14 cellular contexts compared by ENCODE assay signal in genomic region chr2:23616630-23617029, GRCh38.
A peak's percentile ranks its signal among the peaks of the same experiment; 100 is the strongest.
DNase-seq lines count a peak whose midpoint lies in the region; ATAC-seq and TF ChIP-seq lines count a peak whose summit lies in the region.
"Had no signal": no experiment of that assay in that cellular context is flagged by ENCODE, and none has a peak within 500 bp of the region (broad histone marks: within the 10 kb centered on the region; RNA-seq: fewer than 3 reads in every experiment).

No MANE protein-coding gene starts in this region.

- H3K79me2 ChIP-seq in hepatocyte: no peaks in the 10 kb centered on the region

- no peak overlapping the region for H3K9ac ChIP-seq in rectal smooth muscle tissue (ENCODE audit: low read length)

- no peak overlapping the region for H3K4me2 ChIP-seq in hepatocyte

- H3K36me3 ChIP-seq in SJCRH30 (no peaks in the 10 kb centered on the region; the same call in 1 of the 2 replicates), hepatocyte (replicated peaks; ENCODE audit: insufficient read depth, low read depth) (no peaks in the 10 kb centered on the region), rectal smooth muscle tissue (ENCODE audit: control insufficient read depth, insufficient read depth, low read length) (no peaks in the 10 kb centered on the region)
- H3K36me3 ChIP-seq: thyroid gland had no signal

- H3K27ac ChIP-seq in SJCRH30 (peak overlapping the region; percentile 86), hepatocyte (peak overlapping the region; percentile 88), rectal smooth muscle tissue (ENCODE audit: low read depth, low read length) (peak overlapping the region; percentile 96)

- in situ Hi-C loops in G401 (cut with HindIII; ENCODE audit: low sequenced_read_pairs): no loop called here

- 86% methylated on average over 15 of the region's 15 CpGs for WGBS in hepatocyte (ENCODE audit: low lambda C conversion rate, missing lambda C conversion rate)

- H3K9me3 ChIP-seq in SJCRH30 (replicated peaks) (peaks cover 4% of the 10 kb centered on the region; the same call in 1 of the 2 replicates), hepatocyte (ENCODE audit: low read depth) (no peaks in the 10 kb centered on the region)
- H3K9me3 ChIP-seq: thyroid gland had no signal

- H2AFZ ChIP-seq in hepatocyte: no peak overlapping the region

- no peaks in the 10 kb centered on the region for H4K20me1 ChIP-seq in hepatocyte (ENCODE audit: insufficient read depth, poor library complexity, severe bottlenecking)

- no peaks in the 10 kb centered on the region for H3K27me3 ChIP-seq in SJCRH30
- H3K27me3 ChIP-seq in hepatocyte: no peaks in the 10 kb centered on the region
- no peaks in the 10 kb centered on the region for H3K27me3 ChIP-seq in rectal smooth muscle tissue (ENCODE audit: control insufficient read depth, insufficient read depth, low read length)
- H3K27me3 ChIP-seq: thyroid gland had no signal

- no peaks in the 10 kb centered on the region for H3K9me2 ChIP-seq in hepatocyte (replicated peaks; ENCODE audit: insufficient read depth)

- DNase-seq in G401 (ENCODE audit: low spot score) (peak; percentile 15), SJCRH30 (peak; percentile 76 to 79), hepatocyte (ENCODE audit: low spot score) (no peak), HuH-7.5 (ENCODE audit: low spot score) (no peak)
- DNase-seq in stimulated activated naive CD4-positive, alpha-beta T cell (lab: John Stamatoyannopoulos, UW): no peak
- DNase-seq: activated CD4-positive, CD25-positive, alpha-beta regulatory T cell treated with anti-CD3 and anti-CD28 coated beads, Interleukin-2, amount 50 U/mL, for 72 hours; activated CD8-positive, alpha-beta memory T cell treated with anti-CD3 and anti-CD28 coated beads, Interleukin-2, amount 50 U/mL, for 4 hours; activated naive CD4-positive, alpha-beta T cell treated with anti-CD3 and anti-CD28 coated beads for 36 hours; NCI-H187 treated with DMSO at 0.1 percent for 48 hours; stimulated activated CD4-positive, alpha-beta T cell treated with anti-CD3 and anti-CD28 coated beads, Interleukin-1b, Interleukin-23, amount 100 ng/mL, for 48 hours; thyroid gland had no signal

- ATAC-seq in GM18861 (IDR thresholded peaks at IDR 0.05; ENCODE audit: unreplicated experiment): no peak
- ATAC-seq in HG03432 (IDR thresholded peaks at IDR 0.05; ENCODE audit: unreplicated experiment): no peak

- H3K4me1 ChIP-seq in SJCRH30 (peaks cover 54% of the 10 kb centered on the region), hepatocyte (ENCODE audit: insufficient read depth) (peaks cover 27% of the 10 kb centered on the region), rectal smooth muscle tissue (ENCODE audit: control insufficient read depth, insufficient read depth, low read length) (peaks cover 57% of the 10 kb centered on the region)

- peak overlapping the region; percentile 37 for H3K4me3 ChIP-seq in SJCRH30
- H3K4me3 ChIP-seq in hepatocyte: no peak overlapping the region
- H3K4me3 ChIP-seq in rectal smooth muscle tissue (ENCODE audit: low read length): no peak overlapping the region
- H3K4me3 ChIP-seq: thyroid gland had no signal

- no peak for TF ChIP-seq CTCF in hepatocyte (IDR thresholded peaks at IDR 0.05; ENCODE audit: poor library complexity)

Comparison
In these comparisons a context has a peak if more than half of its experiments do, and no peak if none do; other contexts are left out.
1. DNase-seq: peak in G401 (single experiment) and SJCRH30 (2 of 2); none in hepatocyte (single experiment), stimulated activated naive CD4-positive, alpha-beta T cell (0 of 6) and HuH-7.5 (single experiment).
2. Peak in every context shown above with its lines, with median percentiles within 50 percentile points of each other: H3K27ac ChIP-seq.